Comparison of ENCODE assay signal across 8 cellular contexts in genomic region chr13:52405369-52405766, GRCh38. TPM values are rescaled to one million over a fixed set of nuclear protein-coding genes. Genes with fewer than 3 reads are reported as not detected.
DNase-seq lines count a peak whose midpoint lies in the region; ATAC-seq and TF ChIP-seq lines count a peak whose summit lies in the region.

No MANE protein-coding gene starts in this region.

- DNase-seq in GM03348 (ENCODE audit: low spot score) (peak; percentile 24), glomerular visceral epithelial cell (ENCODE audit: extremely low spot score) (peak; percentile 16), renal cortical epithelial cell (ENCODE audit: low read depth) (peak; percentile 23), T1000 (lab: John Stamatoyannopoulos, UW) (no peak), SW480 (ENCODE audit: low spot score) (no peak), foreskin melanocyte (no peak)

- H3K9me3 ChIP-seq in SU-DHL-6 (ENCODE audit: insufficient read depth, low read length), result no peaks in the 10 kb centered on the region

- no peaks in the 10 kb centered on the region for H3K36me3 ChIP-seq in SU-DHL-6 (ENCODE audit: low read length)

- H3K27ac ChIP-seq in SU-DHL-6 (ENCODE audit: low read depth, low read length), result no peak overlapping the region

- H4K20me1 ChIP-seq in SU-DHL-6 (ENCODE audit: low read depth, low read length), result no peaks in the 10 kb centered on the region

- ATAC-seq in GM21619 (IDR thresholded peaks at IDR 0.05; ENCODE audit: unreplicated experiment), result no peak

- TF ChIP-seq CTCF in SU-DHL-6 (IDR thresholded peaks at IDR 0.05; ENCODE audit: insufficient read depth, low read length, poor library complexity, severe bottlenecking), result no peak

- H3K79me2 ChIP-seq in SU-DHL-6 (ENCODE audit: insufficient read depth, low read length), result no peaks in the 10 kb centered on the region

- no peaks in the 10 kb centered on the region for H3K9me2 ChIP-seq in SU-DHL-6 (replicated peaks; ENCODE audit: insufficient read depth, low read length)

- H3K9ac ChIP-seq in SU-DHL-6 (ENCODE audit: low read length), result no peak overlapping the region

- peak overlapping the region; percentile 8 for H3K4me2 ChIP-seq in SU-DHL-6 (ENCODE audit: low read depth, low read length, poor library complexity, severe bottlenecking)

- no peaks in the 10 kb centered on the region for H3F3A ChIP-seq in SU-DHL-6 (ENCODE audit: insufficient read depth)

- H2AFZ ChIP-seq in SU-DHL-6 (ENCODE audit: low read depth, low read length, severe bottlenecking), result no peak overlapping the region

- no peak overlapping the region for H3K4me3 ChIP-seq in SU-DHL-6 (ENCODE audit: insufficient read depth, low read length, poor library complexity, severe bottlenecking)

- H3K27me3 ChIP-seq in SU-DHL-6 (ENCODE audit: low read length), result no peaks in the 10 kb centered on the region

RNA-seq across cellular contexts. Expression of gene THSD1, which starts 0.6 kb away (rescaled TPM):
- 12.0 and 18.9 TPM in 2 replicates for total RNA-seq in renal cortical epithelial cell

RNA-seq across cellular contexts. Expression of gene VPS36, which starts 45.1 kb away (rescaled TPM):
- total RNA-seq in renal cortical epithelial cell, result 27.1 and 41.4 TPM in 2 replicates

RNA-seq across cellular contexts. Expression of gene CKAP2, which starts 49.9 kb away (rescaled TPM):
- total RNA-seq in renal cortical epithelial cell, result 18.1 and 34.2 TPM in 2 replicates

Comparison
In these comparisons a context has a peak if more than half of its experiments do, and no peak if none do; other contexts are left out.
1. DNase-seq: peak in GM03348 (single experiment), glomerular visceral epithelial cell (single experiment) and renal cortical epithelial cell (single experiment); none in T1000 (single experiment), SW480 (single experiment) and foreskin melanocyte (single experiment).